Comparison of ENCODE assay signal across 1 cellular context in genomic region chr4:184472540-184473264, GRCh38.
TF ChIP-seq lines count a peak whose summit lies in the region.

No MANE protein-coding gene starts in this region.

TF ChIP-seq in K562, 482 proteins besides CTCF, POLR2A, EP300 and RAD21 (continued from another document and continues in another):
- TF ChIP-seq RERE (CRISPR knock-in tag; IDR thresholded peaks at IDR 0.05; ENCODE audit: borderline replicate concordance) (no peak), STAG1 (CRISPR knock-in tag; IDR thresholded peaks at IDR 0.05; ENCODE audit: borderline replicate concordance) (no peak), VEZF1 (CRISPR knock-in tag; IDR thresholded peaks at IDR 0.05) (peak; percentile 57), SIN3B (IDR thresholded peaks at IDR 0.05; ENCODE audit: low read depth) (0 out of 2 replicates have a peak, but pooled peaks have one; percentile 36), MNT (conservative IDR thresholded peaks at IDR 0.05) (0 out of 4 replicates have a peak, but pooled peaks of 1 of the 2 experiments have one; percentile 45), ZBTB7A (IDR thresholded peaks at IDR 0.05; ENCODE audit: borderline replicate concordance, control insufficient read depth, low read depth, low read length) (0 out of 2 replicates have a peak, but pooled peaks have one; percentile 73), HNRNPL (IDR thresholded peaks at IDR 0.05; ENCODE audit: low read depth, low read length) (peak; percentile 90), ZFP91 (CRISPR knock-in tag; IDR thresholded peaks at IDR 0.05) (0 out of 2 replicates have a peak, but pooled peaks have one; percentile 37), MCM7 (IDR thresholded peaks at IDR 0.05) (no peak), RBM25 (IDR thresholded peaks at IDR 0.05; ENCODE audit: low read depth, low read length, severe bottlenecking) (peak; percentile 72), RBBP5 (IDR thresholded peaks at IDR 0.05; ENCODE audit: borderline replicate concordance, insufficient read depth, low read length, poor library complexity, severe bottlenecking) (peak; percentile 28), SIN3A (IDR thresholded peaks at IDR 0.05; ENCODE audit: borderline replicate concordance in 2 of 2, control insufficient read depth in 1 of 2, low read depth in 2 of 2, low read length in 2 of 2) (peak in 1 of 2 experiments; percentile 10; a peak in 1 of 4 replicates), SPI1 (IDR thresholded peaks at IDR 0.05; ENCODE audit: borderline replicate concordance, low read depth, low read length) (peak; percentile 39; the same call in 1 of the 2 replicates), CREBBP (IDR thresholded peaks at IDR 0.05; ENCODE audit: low read depth, low read length) (no peak), HLTF (IDR thresholded peaks at IDR 0.05) (no peak), ZNF639 (CRISPR knock-in tag; conservative IDR thresholded peaks at IDR 0.05 in 1 of 2, IDR thresholded peaks at IDR 0.05 in 1 of 2) (peak in 1 of 2 experiments; percentile 57; a peak in 1 of 4 replicates), NR2C2 (CRISPR knock-in tag; IDR thresholded peaks at IDR 0.05) (no peak), NR2C2 (tag; IDR thresholded peaks at IDR 0.05) (peak; percentile 88), NONO (IDR thresholded peaks at IDR 0.05; ENCODE audit: low read depth in 2 of 2, low read length in 1 of 2) (peak; percentile 16 to 28; a peak in 1 of 4 replicates), CTCFL (IDR thresholded peaks at IDR 0.05; ENCODE audit: borderline replicate concordance, insufficient read depth, low read depth, low read length, poor library complexity, severe bottlenecking) (peak; percentile 3), TFAP4 (CRISPR knock-in tag; IDR thresholded peaks at IDR 0.05; ENCODE audit: borderline replicate concordance) (peak; percentile 50; the same call in 1 of the 2 replicates), CHD1 (IDR thresholded peaks at IDR 0.05; ENCODE audit: low read length) (peak; percentile 79), ETS1 (conservative IDR thresholded peaks at IDR 0.05; ENCODE audit: control insufficient read depth, low read depth, low read length) (0 out of 2 replicates have a peak, but pooled peaks have one; percentile 29), ZNF592 (IDR thresholded peaks at IDR 0.05) (0 out of 2 replicates have a peak, but pooled peaks have one; percentile 24), ZFX (CRISPR knock-in tag; IDR thresholded peaks at IDR 0.05) (peak; percentile 72), MAZ (CRISPR knock-in tag; conservative IDR thresholded peaks at IDR 0.05 in 1 of 2, IDR thresholded peaks at IDR 0.05 in 1 of 2) (peak in 1 of 2 experiments; percentile 21; a peak in 2 of 4 replicates)
